In genomic region chr11:73784080-73784634, GRCh38 we compare ENCODE assay signal across 14 cellular contexts. TPM values are rescaled to one million over a fixed set of nuclear protein-coding genes. Genes with fewer than 3 reads are reported as not detected.
DNase-seq lines count a peak whose midpoint lies in the region; ATAC-seq and TF ChIP-seq lines count a peak whose summit lies in the region.
"Had no signal": no experiment of that assay in that cellular context is flagged by ENCODE, and none has a peak within 500 bp of the region (broad histone marks: within the 10 kb centered on the region; RNA-seq: fewer than 3 reads in every experiment).

No MANE protein-coding gene starts in this region.

- H3K27me3 ChIP-seq in tibial artery, result no peaks in the 10 kb centered on the region
- H3K27me3 ChIP-seq: cardiac muscle cell had no signal

- no peak overlapping the region for H3K4me3 ChIP-seq in tibial artery
- H3K4me3 ChIP-seq: cardiac muscle cell, lower lobe of right lung had no signal

- H3K36me3 Mint-ChIP-seq in chondrocyte (ENCODE audit: low read depth), result no peaks in the 10 kb centered on the region

- peak; percentile 25 for DNase-seq in NK-92 treated with Interleukin-12 subunit alpha and Interleukin-12 subunit beta, amount 100 ng/mL, for 24 hours (lab: John Stamatoyannopoulos, UW)
- DNase-seq in NK-92 (lab: John Stamatoyannopoulos, UW; ENCODE audit: unreplicated experiment) (no peak), NCI-H2107 (lab: John Stamatoyannopoulos, UW) (peak; percentile 76), chondrocyte (ENCODE audit: low spot score) (no peak), posterior vena cava (ENCODE audit: low spot score) (peak; percentile 16), omental fat pad (ENCODE audit: low spot score) (no peak), tibial artery (no peak)
- DNase-seq in activated effector memory CD4-positive, alpha-beta T cell treated with Interleukin-2 at 50 U/mL for 16 hours, result no peak
- DNase-seq: activated CD4-positive, alpha-beta T cell treated with anti-CD3 and anti-CD28 coated beads for 36 hours; hippocampal formation; lower lobe of right lung; NCI-H774 had no signal

- no peaks in the 10 kb centered on the region for H3K9me3 ChIP-seq in tibial artery
- H3K9me3 ChIP-seq: lower lobe of right lung had no signal

- no peak for TF ChIP-seq CTCF in chondrocyte (IDR thresholded peaks at IDR 0.05)
- no peak for TF ChIP-seq CTCF in omental fat pad (IDR thresholded peaks at IDR 0.05)
- no peak for TF ChIP-seq CTCF in tibial artery (IDR thresholded peaks at IDR 0.05)

- ATAC-seq in omental fat pad (ENCODE audit: low FRiP score), result no peak
- ATAC-seq: activated CD4-positive, alpha-beta T cell treated with anti-CD3 and anti-CD28 coated beads for 36 hours; lower lobe of right lung had no signal

- peaks cover 0 to 15% (median 6%) of the 10 kb centered on the region in 4 donors for H3K4me1 ChIP-seq in tibial artery

- no peak overlapping the region for H3K4me3 Mint-ChIP-seq in chondrocyte (ENCODE audit: unreplicated experiment)
- H3K4me3 Mint-ChIP-seq: activated CD4-positive, alpha-beta T cell treated with anti-CD3 and anti-CD28 coated beads for 36 hours had no signal

- H3K36me3 ChIP-seq in tibial artery, result no peaks in the 10 kb centered on the region
- H3K36me3 ChIP-seq: cardiac muscle cell, lower lobe of right lung had no signal

- peak overlapping the region; percentile 77 for H3K27ac Mint-ChIP-seq in chondrocyte (ENCODE audit: unreplicated experiment)
- H3K27ac Mint-ChIP-seq: activated CD4-positive, alpha-beta T cell treated with anti-CD3 and anti-CD28 coated beads for 36 hours; activated T-helper 2 cell treated with anti-CD3 and anti-CD28 coated beads, Interferon-gamma antibody, Interleukin-2, Interleukin-4, amounts not matched to agents 10 μg/mL and 5 μg/mL and 100 μg/mL, durations not matched to agents 14 hours and 24 hours and 36 hours had no signal

- H3K4me1 Mint-ChIP-seq in chondrocyte (ENCODE audit: low read depth), result peaks cover 26% of the 10 kb centered on the region

- no peaks in the 10 kb centered on the region for H3K27me3 Mint-ChIP-seq in chondrocyte (ENCODE audit: low read depth)
- H3K27me3 Mint-ChIP-seq: activated CD4-positive, alpha-beta T cell treated with anti-CD3 and anti-CD28 coated beads for 36 hours had no signal

- H3K9me3 Mint-ChIP-seq in chondrocyte (ENCODE audit: low read depth), result no peaks in the 10 kb centered on the region
- H3K9me3 Mint-ChIP-seq: activated T-helper 2 cell treated with anti-CD3 and anti-CD28 coated beads, Interferon-gamma antibody, Interleukin-2, Interleukin-4, amounts not matched to agents 10 μg/mL and 5 μg/mL and 100 μg/mL, durations not matched to agents 14 hours and 24 hours and 36 hours had no signal

- intact Hi-C loops in posterior vena cava (cut with DNase I), result no loop called here
- intact Hi-C loops in tibial artery (cut with DNase I; ENCODE audit: low total_unique reads), result no loop called here

- H3K27ac ChIP-seq in tibial artery, result no peak overlapping the region
- H3K27ac ChIP-seq: cardiac muscle cell, lower lobe of right lung had no signal

RNA-seq across cellular contexts. Expression of gene MRPL48, which starts 3.5 kb away (rescaled TPM):
- total RNA-seq in chondrocyte (21.2 to 29.8 TPM (median 25.8 TPM) in 3 replicates), posterior vena cava (10 to 100 TPM; 15.8 to 17.1 TPM), omental fat pad (10 to 100 TPM; 10.7 to 19.8 (median 12.3) TPM)

RNA-seq across cellular contexts. Expression of gene RAB6A, which starts 23.3 kb away (rescaled TPM):
- total RNA-seq in chondrocyte (173 to 188 TPM (median 185 TPM) in 3 replicates), posterior vena cava (100 to 1,000 TPM; 118 to 140 TPM), omental fat pad (100 to 1,000 TPM; 107 to 145 (median 118) TPM)

Comparison
In these comparisons a context has a peak if more than half of its experiments do, and no peak if none do; other contexts are left out.
1. DNase-seq: peak in NK-92 treated with Interleukin-12 subunit alpha and Interleukin-12 subunit beta, amount 100 ng/mL, for 24 hours (single experiment), NCI-H2107 (single experiment) and posterior vena cava (single experiment); none in NK-92 (single experiment), chondrocyte (single experiment), omental fat pad (single experiment), activated effector memory CD4-positive, alpha-beta T cell treated with Interleukin-2 at 50 U/mL for 16 hours (single experiment) and tibial artery (0 of 2).